8 cellular contexts compared by ENCODE assay signal in the genomic region with DNA sequence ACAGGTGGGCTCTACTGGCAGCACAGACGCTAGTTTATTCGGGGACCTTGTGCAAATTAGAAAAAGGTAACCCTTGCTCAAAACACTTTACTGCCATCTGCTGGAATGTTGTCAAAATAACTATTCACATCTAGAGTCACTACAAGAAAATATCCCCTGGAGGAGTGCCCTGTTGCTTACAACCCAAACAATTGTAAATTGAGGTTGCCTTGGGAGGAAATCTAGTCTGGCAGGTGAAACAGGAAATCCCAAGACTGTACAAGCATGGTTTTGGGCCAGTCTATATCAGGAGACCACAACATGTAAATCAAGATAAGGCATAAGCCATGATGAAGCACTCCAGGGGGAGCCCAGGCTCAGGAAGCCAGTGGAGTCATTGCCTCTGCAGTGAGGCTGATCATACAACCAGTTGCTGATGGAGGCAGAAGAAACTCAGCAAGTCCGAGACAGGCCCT.
A peak's percentile ranks its signal among the peaks of the same experiment; 100 is the strongest.
DNase-seq lines count a peak whose midpoint lies in the region; ATAC-seq and TF ChIP-seq lines count a peak whose summit lies in the region.

No MANE protein-coding gene starts in this region.

- no peaks in the 10 kb centered on the region for H3K27me3 Mint-ChIP-seq in stimulated activated memory B cell treated with anti-CD40 and anti-IgM and Interleukin-4, amounts not matched to agents 10 μg/mL and 1 μg/mL and 100 μg/mL, for 72 hours

- no peak overlapping the region for H3K4me2 ChIP-seq in SK-N-SH
- H3K4me2 ChIP-seq in fibroblast of lung (ENCODE audit: extremely low read depth, insufficient read depth, low read length) = no peak overlapping the region

- H3K4me1 ChIP-seq in SK-N-SH (ENCODE audit: control insufficient read depth in 1 of 2, insufficient read depth in 2 of 2, low read depth in 1 of 2, low read length in 1 of 2) (no peaks in the 10 kb centered on the region), fibroblast of lung (ENCODE audit: control insufficient read depth, extremely low read depth, insufficient read depth, low read length) (no peaks in the 10 kb centered on the region), psoas muscle (no peaks in the 10 kb centered on the region)

- H3K9me3 ChIP-seq in SK-N-SH (no peaks in the 10 kb centered on the region), fibroblast of lung (ENCODE audit: control insufficient read depth, insufficient read depth, low read depth, low read length) (no peaks in the 10 kb centered on the region), psoas muscle (no peaks in the 10 kb centered on the region)

- POLR2A ChIA-PET in SK-N-SH (lab: Yijun Ruan, JAX) = no interaction called here

- CTCF ChIA-PET in SK-N-SH (lab: Yijun Ruan, JAX) = interaction anchor here (0.6 to 6.8 kb wide), 10 partner anchors 9 to 1150 kb away, joined by 3 to 102 read pairs (median 4); partner anchors contain the start of gene CPNE4

- H3K4me1 Mint-ChIP-seq in stimulated activated memory B cell treated with anti-CD40 and anti-IgM and Interleukin-4, amounts not matched to agents 10 μg/mL and 1 μg/mL and 100 μg/mL, for 72 hours = peaks cover 7% of the 10 kb centered on the region

- ATAC-seq in GM21381 (IDR thresholded peaks at IDR 0.05; ENCODE audit: unreplicated experiment) = peak; percentile 55
- no peak for ATAC-seq in psoas muscle
- ATAC-seq in stimulated activated memory B cell treated with anti-CD40 and anti-IgM and Interleukin-4, amounts not matched to agents 10 μg/mL and 1 μg/mL and 100 μg/mL, for 72 hours = no peak

- no peak overlapping the region for H2AFZ ChIP-seq in SK-N-SH (ENCODE audit: low read depth)
- H2AFZ ChIP-seq in fibroblast of lung (ENCODE audit: low read length) = no peak overlapping the region

- WGBS in SK-N-SH (ENCODE audit: low lambda C conversion rate) = 0% methylated on average over 3 of the region's 3 CpGs
- WGBS in psoas muscle, 3 donors = 9 to 15% (median 10%) methylated on average over 3 of the region's 3 CpGs

- TF ChIP-seq CTCF in SK-N-SH (IDR thresholded peaks at IDR 0.05) = peak; percentile 74
- peak; percentile 51 to 58 for TF ChIP-seq CTCF in fibroblast of lung (conservative IDR thresholded peaks at IDR 0.05 in 1 of 2, IDR thresholded peaks at IDR 0.05 in 1 of 2; ENCODE audit: low read depth in 1 of 2, low read length in 2 of 2)
- TF ChIP-seq CTCF in psoas muscle (IDR thresholded peaks at IDR 0.05) = peak; percentile 28

- no peak overlapping the region for H3K4me3 Mint-ChIP-seq in stimulated activated memory B cell treated with anti-CD40 and anti-IgM and Interleukin-4, amounts not matched to agents 10 μg/mL and 1 μg/mL and 100 μg/mL, for 72 hours

- H3K36me3 ChIP-seq in SK-N-SH (replicated peaks in 1 of 2; ENCODE audit: control insufficient read depth in 1 of 2, insufficient read depth in 2 of 2, low read length in 1 of 2) (no peaks in the 10 kb centered on the region), fibroblast of lung (ENCODE audit: control insufficient read depth, insufficient read depth, low read length) (no peaks in the 10 kb centered on the region), psoas muscle (ENCODE audit: insufficient read depth in 1 of 2, low read depth in 1 of 2) (no peaks in the 10 kb centered on the region)

- intact Hi-C loops in psoas muscle (cut with DNase I) = no loop called here

- no peaks in the 10 kb centered on the region for H3K36me3 Mint-ChIP-seq in stimulated activated memory B cell treated with anti-CD40 and anti-IgM and Interleukin-4, amounts not matched to agents 10 μg/mL and 1 μg/mL and 100 μg/mL, for 72 hours

- H3K4me3 ChIP-seq in SK-N-SH (ENCODE audit: low read depth in 2 of 2, low read length in 1 of 2) (no peak overlapping the region), fibroblast of lung (replicated peaks in 1 of 4; ENCODE audit: control extremely low read depth in 1 of 4, insufficient read depth in 1 of 4, low read depth in 3 of 4, low read length in 4 of 4) (no peak overlapping the region), psoas muscle (no peak overlapping the region)

- no peak overlapping the region for H3K27ac ChIP-seq in SK-N-SH (ENCODE audit: low read depth in 2 of 2, low read length in 1 of 2)
- no peak overlapping the region for H3K27ac ChIP-seq in fibroblast of lung (ENCODE audit: insufficient read depth, low read length)
- H3K27ac ChIP-seq in psoas muscle = no peak overlapping the region

- H3K27ac Mint-ChIP-seq in stimulated activated memory B cell treated with anti-CD40 and anti-IgM and Interleukin-4, amounts not matched to agents 10 μg/mL and 1 μg/mL and 100 μg/mL, for 72 hours = no peak overlapping the region

- no peaks in the 10 kb centered on the region for H4K20me1 ChIP-seq in SK-N-SH (ENCODE audit: insufficient read depth)
- H4K20me1 ChIP-seq in fibroblast of lung (ENCODE audit: control insufficient read depth, extremely low read depth, insufficient read depth, low read length) = no peaks in the 10 kb centered on the region

- H3K9ac ChIP-seq in SK-N-SH (no peak overlapping the region), fibroblast of lung (ENCODE audit: insufficient read depth, low read length) (no peak overlapping the region)

- TF ChIP-seq EP300 in SK-N-SH (IDR thresholded peaks at IDR 0.05; ENCODE audit: borderline replicate concordance in 1 of 2, low read depth in 1 of 2, low read length in 1 of 2) = no peak

- H3K79me2 ChIP-seq in SK-N-SH (ENCODE audit: insufficient read depth) = no peaks in the 10 kb centered on the region
- H3K79me2 ChIP-seq in fibroblast of lung (ENCODE audit: control insufficient read depth, insufficient read depth, low read length) = no peaks in the 10 kb centered on the region

- H3K9me3 Mint-ChIP-seq in stimulated activated memory B cell treated with anti-CD40 and anti-IgM and Interleukin-4, amounts not matched to agents 10 μg/mL and 1 μg/mL and 100 μg/mL, for 72 hours = no peaks in the 10 kb centered on the region

- H3K27me3 ChIP-seq in SK-N-SH (ENCODE audit: insufficient read depth) = no peaks in the 10 kb centered on the region
- no peaks in the 10 kb centered on the region for H3K27me3 ChIP-seq in fibroblast of lung (ENCODE audit: control insufficient read depth, insufficient read depth, low read length)
- no peaks in the 10 kb centered on the region for H3K27me3 ChIP-seq in psoas muscle (ENCODE audit: insufficient read depth in 3 of 3, low read length in 2 of 3)

- no peaks in the 10 kb centered on the region for H3K9me2 ChIP-seq in SK-N-SH

- TF ChIP-seq RAD21 in SK-N-SH (IDR thresholded peaks at IDR 0.05; ENCODE audit: low read length) = peak; percentile 82

- DNase-seq in DMS153 (lab: John Stamatoyannopoulos, UW) = peak; percentile 48
- DNase-seq in NCI-H1092 (lab: John Stamatoyannopoulos, UW) = peak; percentile 31
- DNase-seq in SK-N-SH = peak; percentile 42
- DNase-seq in fibroblast of lung (ENCODE audit: low read depth in 2 of 2) = peak; percentile 47 to 76
- no peak for DNase-seq in psoas muscle
- no peak for DNase-seq in C1 segment of cervical spinal cord (lab: John Stamatoyannopoulos, UW)

- H3F3A ChIP-seq in SK-N-SH (replicated peaks; ENCODE audit: insufficient read depth) = no peaks in the 10 kb centered on the region

TF ChIP-seq in SK-N-SH, 30 proteins besides CTCF, POLR2A, EP300 and RAD21:
- TF ChIP-seq SMC3 (IDR thresholded peaks at IDR 0.05; ENCODE audit: low read depth, low read length) (peak; percentile 64), MXI1 (IDR thresholded peaks at IDR 0.05; ENCODE audit: low read depth, low read length) (no peak)

Comparison
In these comparisons a context has a peak if more than half of its experiments do, and no peak if none do; other contexts are left out.
1. DNase-seq: peak in DMS153 (single experiment), NCI-H1092 (single experiment), SK-N-SH (single experiment) and fibroblast of lung (2 of 2); none in psoas muscle (0 of 2) and C1 segment of cervical spinal cord (0 of 14).
2. Peak in every context shown above with its lines, with median percentiles within 50 percentile points of each other: CTCF ChIP-seq.